Comparison of ENCODE assay signal across 8 cellular contexts in the genomic region with DNA sequence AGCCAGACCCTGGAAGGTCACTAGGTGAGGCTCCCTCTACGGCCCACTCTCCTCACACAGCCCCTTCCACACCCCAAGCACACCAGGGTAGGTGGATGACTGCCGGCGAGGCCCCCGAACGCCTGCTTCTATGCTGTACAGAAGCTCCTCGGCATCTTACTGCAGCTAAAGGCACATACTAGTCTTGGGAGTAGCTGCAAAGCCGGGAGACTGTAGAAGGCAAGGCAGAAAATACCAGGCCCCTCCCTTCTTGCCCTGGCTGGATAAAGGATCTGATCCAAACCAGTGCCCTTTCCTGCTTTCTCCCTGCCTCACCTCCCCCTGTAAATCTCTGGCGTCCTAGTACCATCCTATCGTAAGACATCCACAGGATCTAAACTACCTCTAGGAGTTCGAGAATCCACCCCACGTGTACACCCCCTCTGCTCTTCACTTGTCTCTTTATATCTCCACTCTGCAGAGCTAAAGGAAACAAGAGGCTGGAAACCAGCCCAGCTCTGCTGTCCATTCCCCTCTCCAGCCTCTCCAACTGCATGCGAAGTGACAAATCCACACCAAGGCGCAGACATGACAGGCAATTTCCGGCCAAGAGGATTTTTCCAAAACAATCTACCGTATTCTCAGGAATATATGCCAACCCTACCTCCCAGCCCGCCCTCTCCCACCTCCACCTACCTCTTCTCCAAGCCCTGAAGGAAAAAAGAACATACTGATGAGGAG. TPM values are rescaled to one million over a fixed set of nuclear protein-coding genes. Genes with fewer than 3 reads are reported as not detected.
DNase-seq lines count a peak whose midpoint lies in the region; ATAC-seq and TF ChIP-seq lines count a peak whose summit lies in the region.

No MANE protein-coding gene starts in this region.

- H3K79me2 ChIP-seq in HCT116 (ENCODE audit: insufficient read depth, low read length): peaks cover 7% of the 10 kb centered on the region; the same call in 1 of the 2 replicates

- H3K27ac ChIP-seq in CD4-positive, alpha-beta T cell (ENCODE audit: low read depth, low read length): peak overlapping the region; percentile 88
- H3K27ac ChIP-seq in HCT116 (ENCODE audit: low read depth, low read length) (peak overlapping the region; percentile 84), SK-N-MC (peak overlapping the region; percentile 48)

- H2AFZ ChIP-seq in HCT116 (ENCODE audit: low read depth, low read length, poor library complexity, severe bottlenecking): no peak overlapping the region

- H3K4me2 ChIP-seq in HCT116 (ENCODE audit: low read length): peak overlapping the region; percentile 84

- peaks cover 62% of the 10 kb centered on the region for H3K4me1 Mint-ChIP-seq in CD4-positive, alpha-beta T cell (ENCODE audit: low read depth)
- H3K4me1 Mint-ChIP-seq in effector memory CD8-positive, alpha-beta T cell (ENCODE audit: low read depth in 2 of 2): peaks cover 49 to 52% of the 10 kb centered on the region in 2 donors
- H3K4me1 Mint-ChIP-seq in type B pancreatic cell (ENCODE audit: unreplicated experiment): peaks cover 37% of the 10 kb centered on the region

- H3K36me3 Mint-ChIP-seq in CD4-positive, alpha-beta T cell (ENCODE audit: low read depth): peaks cover 12% of the 10 kb centered on the region
- H3K36me3 Mint-ChIP-seq in effector memory CD8-positive, alpha-beta T cell (ENCODE audit: insufficient read depth): peaks cover 12% of the 10 kb centered on the region
- H3K36me3 Mint-ChIP-seq in type B pancreatic cell: no peaks in the 10 kb centered on the region

- H3K9ac ChIP-seq in HCT116 (ENCODE audit: low read length) (peak overlapping the region; percentile 81), SK-N-MC (ENCODE audit: insufficient read length) (peak overlapping the region; percentile 71)

- H3K4me3 ChIP-seq in HCT116 (replicated peaks in 1 of 2; ENCODE audit: low read depth in 1 of 2, low read length in 2 of 2): peak overlapping the region; percentile 76 to 90
- peak overlapping the region; percentile 82 for H3K4me3 ChIP-seq in SK-N-MC

- H3K9me2 ChIP-seq in HCT116 (ENCODE audit: insufficient read depth): no peaks in the 10 kb centered on the region

- peaks cover 19 to 41% of the 10 kb centered on the region in 2 experiments for H3K4me1 ChIP-seq in HCT116 (ENCODE audit: control insufficient read depth in 1 of 2, insufficient read depth in 2 of 2, low read length in 2 of 2)

- BruUV-seq in HCT116 (replicated peaks; lab: Mats Ljungman, UMichigan): TSS peak; percentile 71

- no peak for TF ChIP-seq CTCF in CD4-positive, alpha-beta T cell (IDR thresholded peaks at IDR 0.05)
- TF ChIP-seq CTCF in HCT116 (IDR thresholded peaks at IDR 0.05 in 2 of 3, conservative IDR thresholded peaks at IDR 0.05 in 1 of 3; ENCODE audit: borderline replicate concordance in 1 of 3, insufficient read depth in 1 of 3, low read depth in 2 of 3, low read length in 2 of 3) (no peak), type B pancreatic cell (conservative IDR thresholded peaks at IDR 0.05) (no peak)

- peak overlapping the region; percentile 92 for H3K27ac Mint-ChIP-seq in CD4-positive, alpha-beta T cell
- H3K27ac Mint-ChIP-seq in effector memory CD8-positive, alpha-beta T cell: peak overlapping the region; percentile 97 to 98
- H3K27ac Mint-ChIP-seq in type B pancreatic cell: peak overlapping the region; percentile 83

- H3K27me3 Mint-ChIP-seq in CD4-positive, alpha-beta T cell: no peaks in the 10 kb centered on the region
- H3K27me3 Mint-ChIP-seq in effector memory CD8-positive, alpha-beta T cell: no peaks in the 10 kb centered on the region
- peaks cover 4% of the 10 kb centered on the region for H3K27me3 Mint-ChIP-seq in type B pancreatic cell

- POLR2A ChIA-PET in CD4-positive, alpha-beta T cell (lab: Charles Lee): interaction anchor here (0.6 to 5.9 kb wide), 5 partner anchors 10 to 490 kb away, joined by 3 to 231 read pairs (median 3); a partner anchor contains a TSS
- POLR2A ChIA-PET in HCT116 (lab: Charles Lee): interaction anchor here (1.0 to 1.6 kb wide), 3 partner anchors 11 to 91 kb away, joined by 3 to 4 read pairs (median 4); a partner anchor contains a TSS

- RAD21 ChIA-PET in HCT116 (lab: Charles Lee; ENCODE audit: low non-redundant PET in 1 of 2, low total read pairs in 2 of 2, uncharacterized antibody in 2 of 2, unreplicated experiment in 2 of 2): no interaction called here

- H3K9me3 ChIP-seq in CD4-positive, alpha-beta T cell (ENCODE audit: control insufficient read depth, low read length): no peaks in the 10 kb centered on the region
- H3K9me3 ChIP-seq in HCT116 (ENCODE audit: control insufficient read depth in 1 of 2, insufficient read depth in 1 of 2, low read depth in 1 of 2, low read length in 2 of 2): no peaks in the 10 kb centered on the region
- no peaks in the 10 kb centered on the region for H3K9me3 ChIP-seq in SK-N-MC (ENCODE audit: low read depth, low read length)

- TF ChIP-seq POLR2A in HCT116 (IDR thresholded peaks at IDR 0.05; ENCODE audit: borderline replicate concordance, extremely low read depth, insufficient read depth, insufficient read length): no peak

- intact Hi-C loops in CD4-positive, alpha-beta T cell (cut with DNase I, micrococcal nuclease): loop anchor here in 1 of 2 experiments (1.0 kb wide), 1 partner anchor 10 kb away; no protein-coding TSS in a partner anchor
- intact Hi-C loops in HCT116 (cut with micrococcal nuclease): loop anchor here (1.0 kb wide), 1 partner anchor 19 kb away; no protein-coding TSS in a partner anchor

- CTCF ChIA-PET in CD4-positive, alpha-beta T cell (lab: Charles Lee): interaction anchor here (1.2 to 5.2 kb wide), 3 partner anchors 10 to 33 kb away, joined by 5 to 91 read pairs (median 79); a partner anchor contains a TSS
- CTCF ChIA-PET in HCT116 (lab: Charles Lee): interaction anchor here (0.9 to 4.8 kb wide), 3 partner anchors 19 to 46 kb away, joined by 3 to 37 read pairs (median 6); no protein-coding TSS in a partner anchor

- no peak for DNase-seq in CD4-positive, alpha-beta T cell
- DNase-seq in HCT116 (ENCODE audit: low read depth, low spot score): no peak
- no peak for DNase-seq in SK-N-MC (ENCODE audit: low read depth, low spot score)
- DNase-seq in effector memory CD8-positive, alpha-beta T cell: no peak
- peak; percentile 68 for DNase-seq in midbrain (lab: John Stamatoyannopoulos, UW)
- no peak for DNase-seq in type B pancreatic cell (ENCODE audit: extremely low spot score, unreplicated experiment)
- no peak for DNase-seq in LoVo (ENCODE audit: low spot score)
- no peak for DNase-seq in SIG-M5 treated with dmso at 0.1 percent for 504 hours (lab: John Stamatoyannopoulos, UW; ENCODE audit: unreplicated experiment)

- no peaks in the 10 kb centered on the region for H3K27me3 ChIP-seq in CD4-positive, alpha-beta T cell (ENCODE audit: control insufficient read depth, insufficient read depth, low read length)
- H3K27me3 ChIP-seq in HCT116 (ENCODE audit: insufficient read depth, low read length): no peaks in the 10 kb centered on the region

- no peak for TF ChIP-seq RAD21 in HCT116 (IDR thresholded peaks at IDR 0.05; ENCODE audit: low read depth)

- H3K4me3 Mint-ChIP-seq in CD4-positive, alpha-beta T cell: peak overlapping the region; percentile 89
- H3K4me3 Mint-ChIP-seq in effector memory CD8-positive, alpha-beta T cell: peak overlapping the region; percentile 91 to 93
- H3K4me3 Mint-ChIP-seq in type B pancreatic cell: peak overlapping the region; percentile 83

- no peaks in the 10 kb centered on the region for H4K20me1 ChIP-seq in HCT116 (ENCODE audit: insufficient read depth)

- peak; percentile 12 for ATAC-seq in CD4-positive, alpha-beta T cell (ENCODE audit: poor library complexity)
- ATAC-seq in HCT116: peak; percentile 9
- no peak for ATAC-seq in effector memory CD8-positive, alpha-beta T cell (replicated peaks)

- no peaks in the 10 kb centered on the region for H3K9me3 Mint-ChIP-seq in CD4-positive, alpha-beta T cell
- no peaks in the 10 kb centered on the region for H3K9me3 Mint-ChIP-seq in effector memory CD8-positive, alpha-beta T cell
- no peaks in the 10 kb centered on the region for H3K9me3 Mint-ChIP-seq in type B pancreatic cell

- H3K36me3 ChIP-seq in HCT116 (ENCODE audit: control insufficient read depth in 1 of 2, insufficient read depth in 2 of 2, low read length in 2 of 2): no peaks in the 10 kb centered on the region; a peak in 1 of 4 replicates
- H3K36me3 ChIP-seq in SK-N-MC (ENCODE audit: insufficient read depth, low read length): no peaks in the 10 kb centered on the region

TF ChIP-seq in HCT116, 20 proteins besides CTCF, POLR2A, EP300 and RAD21:
- no peak for TF ChIP-seq EZH2phosphoT487 (IDR thresholded peaks at IDR 0.05; ENCODE audit: borderline replicate concordance)
- TF ChIP-seq, protein P1, sequence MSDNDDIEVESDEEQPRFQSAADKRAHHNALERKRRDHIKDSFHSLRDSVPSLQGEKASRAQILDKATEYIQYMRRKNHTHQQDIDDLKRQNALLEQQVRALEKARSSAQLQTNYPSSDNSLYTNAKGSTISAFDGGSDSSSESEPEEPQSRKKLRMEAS (IDR thresholded peaks at IDR 0.05): no peak
TF ChIP-seq in HCT116: peak in this region for 0.

RNA-seq across cellular contexts. Expression of a gene that starts 11.8 kb away (rescaled TPM):
- total RNA-seq in CD4-positive, alpha-beta T cell: 100 to 1,000 TPM; 161 to 171 TPM
- 55.1 TPM for total RNA-seq in HCT116 (2021; ENCODE audit: unreplicated experiment)
- 34.0 and 40.3 TPM in 2 replicates for polyA plus RNA-seq in HCT116 (2012)
- 21.6 and 42.5 TPM in 2 replicates for total RNA-seq in type B pancreatic cell (ENCODE audit: low replicate concordance)
